ENCODE assay signal across 8 cellular contexts in genomic region chr4:40309250-40309774, GRCh38. TPM values are rescaled to one million over a fixed set of nuclear protein-coding genes. Genes with fewer than 3 reads are reported as not detected.
DNase-seq lines count a peak whose midpoint lies in the region; ATAC-seq and TF ChIP-seq lines count a peak whose summit lies in the region.

No MANE protein-coding gene starts in this region.

- H3K27me3 ChIP-seq in osteoblast (ENCODE audit: insufficient read depth, low read length) (no peaks in the 10 kb centered on the region), tibial nerve (no peaks in the 10 kb centered on the region)

- 3 to 4% methylated on average over 10 of the region's 10 CpGs for WGBS in tibial nerve, 2 donors

- peak overlapping the region; percentile 85 for H2AFZ ChIP-seq in osteoblast (ENCODE audit: low read length)

- peak; percentile 61 for DNase-seq in AG09319 (ENCODE audit: extremely low read depth, low read depth)
- DNase-seq in activated T-cell treated with anti-CD3 and anti-CD28 coated beads for 4 hours = peak; percentile 90
- DNase-seq in fibroblast of the conjunctiva (ENCODE audit: low read depth) = peak; percentile 74
- DNase-seq in osteoblast (ENCODE audit: insufficient read length, low spot score, missing footprints) = peak; percentile 71
- DNase-seq in tibial nerve (ENCODE audit: low spot score in 2 of 2) = peak; percentile 90 to 98
- DNase-seq in erythroblast (lab: John Stamatoyannopoulos, UW) = no peak

- H3K4me3 ChIP-seq in osteoblast (ENCODE audit: insufficient read depth, low read length) (peak overlapping the region; percentile 48), tibial nerve (no peak overlapping the region)

- no peak for TF ChIP-seq EP300 in tibial nerve (IDR thresholded peaks at IDR 0.05)

- no peaks in the 10 kb centered on the region for H4K20me1 ChIP-seq in osteoblast (ENCODE audit: insufficient read depth, low read length)

- H3K27ac ChIP-seq in KOPT-K1 (ENCODE audit: low read depth, low read length, poor library complexity, severe bottlenecking) (peak overlapping the region; percentile 95), osteoblast (ENCODE audit: low read depth, low read length) (no peak overlapping the region), tibial nerve (peak overlapping the region in 1 of 4 donors; percentile 28)

- H3K4me2 ChIP-seq in osteoblast (ENCODE audit: insufficient read depth, low read length) = peak overlapping the region; percentile 80

- H3K36me3 ChIP-seq in KOPT-K1 (ENCODE audit: insufficient read depth, low read length) (no peaks in the 10 kb centered on the region), osteoblast (ENCODE audit: insufficient read depth, low read length) (no peaks in the 10 kb centered on the region), tibial nerve (no peaks in the 10 kb centered on the region)

- peak; percentile 89 for TF ChIP-seq CTCF in AG09319 (IDR thresholded peaks at IDR 0.05; ENCODE audit: low read depth, low read length)
- peak; percentile 94 for TF ChIP-seq CTCF in osteoblast (IDR thresholded peaks at IDR 0.05; ENCODE audit: extremely low read depth, low read depth, low read length)
- peak; percentile 83 to 87 (median 85) for TF ChIP-seq CTCF in tibial nerve (IDR thresholded peaks at IDR 0.05)

- H3K9me3 ChIP-seq in KOPT-K1 (ENCODE audit: insufficient read depth, low read length, poor library complexity, severe bottlenecking) (peaks cover 4% of the 10 kb centered on the region), osteoblast (ENCODE audit: low read depth, low read length) (peaks cover 3% of the 10 kb centered on the region), tibial nerve (peaks cover 0 to 8% (median 0%) of the 10 kb centered on the region in 4 donors)

- peak; percentile 28 for ATAC-seq in GM19463 (IDR thresholded peaks at IDR 0.05; ENCODE audit: unreplicated experiment)

- no peak for TF ChIP-seq POLR2A in tibial nerve (IDR thresholded peaks at IDR 0.05)
- TF ChIP-seq POLR2A in erythroblast (IDR thresholded peaks at IDR 0.05; ENCODE audit: low read length) = no peak

- H3K4me1 ChIP-seq in osteoblast (ENCODE audit: insufficient read depth, low read length) (peaks cover 4% of the 10 kb centered on the region), tibial nerve (peaks cover 0 to 34% (median 4%) of the 10 kb centered on the region in 4 donors)

- H3K79me2 ChIP-seq in osteoblast (ENCODE audit: insufficient read depth, low read length) = no peaks in the 10 kb centered on the region

RNA-seq across cellular contexts. Expression of gene CHRNA9, which starts 25.8 kb away (rescaled TPM):
- total RNA-seq in osteoblast (0.36 and 0.59 TPM in 2 replicates), tibial nerve (not detected)

Comparison
In these comparisons a context has a peak if more than half of its experiments do, and no peak if none do; other contexts are left out.
1. DNase-seq: peak in AG09319 (single experiment), activated T-cell treated with anti-CD3 and anti-CD28 coated beads for 4 hours (single experiment), fibroblast of the conjunctiva (single experiment), osteoblast (single experiment) and tibial nerve (2 of 2); none in erythroblast (0 of 2).
2. Peak in every context shown above with its lines, with median percentiles within 50 percentile points of each other: CTCF ChIP-seq.